ENCODE assay signal across 8 cellular contexts in the genomic region with DNA sequence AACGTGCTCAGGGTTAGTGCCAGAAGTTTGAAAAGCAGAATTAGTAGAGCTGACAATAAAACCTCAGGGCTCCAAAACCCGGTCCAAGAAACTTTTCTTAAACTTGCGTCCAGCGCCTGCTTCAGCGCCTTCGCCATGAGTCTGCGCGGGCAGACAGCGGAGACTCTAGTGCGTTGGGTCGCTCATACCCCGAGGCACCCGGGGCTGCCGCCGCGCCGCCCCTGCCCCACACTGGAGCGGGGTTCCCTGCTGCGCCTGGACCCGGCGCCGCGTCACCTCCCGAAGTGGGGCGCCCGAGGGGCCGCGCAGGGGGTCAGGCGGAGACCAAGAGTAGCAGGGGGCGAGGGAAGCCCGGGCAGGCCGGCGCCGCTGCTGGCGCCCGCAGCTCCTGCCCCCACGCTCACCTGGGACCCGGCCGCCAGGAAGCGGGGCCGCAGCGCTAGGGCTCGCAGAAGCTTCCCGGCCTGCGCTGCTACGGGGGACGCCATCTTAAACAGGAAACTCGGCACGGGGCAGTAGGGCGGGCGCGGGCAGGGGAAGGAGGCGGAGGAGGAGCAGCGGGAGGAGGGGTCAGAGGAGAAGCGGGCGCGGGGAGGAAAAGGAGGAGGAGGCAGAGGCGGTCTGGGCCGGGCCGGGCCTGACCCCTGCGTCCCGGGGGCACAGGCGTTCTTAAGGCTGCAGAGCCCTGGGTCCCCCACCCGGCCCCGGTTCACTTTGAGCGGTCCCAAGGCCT. TPM values are rescaled to one million over a fixed set of nuclear protein-coding genes. Genes with fewer than 3 reads are reported as not detected.
DNase-seq lines count a peak whose midpoint lies in the region; ATAC-seq and TF ChIP-seq lines count a peak whose summit lies in the region.

A gene with protein sequence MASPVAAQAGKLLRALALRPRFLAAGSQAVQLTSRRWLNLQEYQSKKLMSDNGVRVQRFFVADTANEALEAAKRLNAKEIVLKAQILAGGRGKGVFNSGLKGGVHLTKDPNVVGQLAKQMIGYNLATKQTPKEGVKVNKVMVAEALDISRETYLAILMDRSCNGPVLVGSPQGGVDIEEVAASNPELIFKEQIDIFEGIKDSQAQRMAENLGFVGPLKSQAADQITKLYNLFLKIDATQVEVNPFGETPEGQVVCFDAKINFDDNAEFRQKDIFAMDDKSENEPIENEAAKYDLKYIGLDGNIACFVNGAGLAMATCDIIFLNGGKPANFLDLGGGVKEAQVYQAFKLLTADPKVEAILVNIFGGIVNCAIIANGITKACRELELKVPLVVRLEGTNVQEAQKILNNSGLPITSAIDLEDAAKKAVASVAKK (minus strand): TSS at position 514 of the 733 bp plus-strand sequence. CDS start 26 bp downstream, at position 488.

- no peaks in the 10 kb centered on the region for H4K20me1 ChIP-seq in neural cell (ENCODE audit: insufficient read depth)

- DNase-seq in DMS153 (lab: John Stamatoyannopoulos, UW), result peak; percentile 17
- peak; percentile 88 for DNase-seq in RPMI8226
- DNase-seq in activated effector memory CD4-positive, alpha-beta T cell treated with Interleukin-2 at 50 U/mL for 16 hours, result peak; percentile 75
- peak; percentile 79 for DNase-seq in fibroblast of the aortic adventitia (ENCODE audit: low read depth)
- DNase-seq in stomach, result peak; percentile 93

- no peaks in the 10 kb centered on the region; the same call in 1 of the 2 replicates for H3K9me3 ChIP-seq in HUES6 (ENCODE audit: control insufficient read depth, insufficient read depth, low read depth, low read length)
- no peaks in the 10 kb centered on the region for H3K9me3 ChIP-seq in neural cell (ENCODE audit: low read length)
- H3K9me3 ChIP-seq in stomach, result no peaks in the 10 kb centered on the region

- peak within 1 kb of the TSS; percentile 56 for H3K4me2 ChIP-seq in neural cell (ENCODE audit: low read length)

- H3K36me3 ChIP-seq in HUES6 (ENCODE audit: control insufficient read depth, insufficient read depth, low read length) (no peaks in the 10 kb centered on the region), neural cell (ENCODE audit: insufficient read depth, low read length) (no peaks in the 10 kb centered on the region), stomach (no peaks in the 10 kb centered on the region)

- TF ChIP-seq CTCF in fibroblast of the aortic adventitia (IDR thresholded peaks at IDR 0.05; ENCODE audit: insufficient read depth, low read length) (no peak), neural cell (IDR thresholded peaks at IDR 0.05; ENCODE audit: poor library complexity, severe bottlenecking) (no peak), stomach (IDR thresholded peaks at IDR 0.05) (no peak)

- H3F3A ChIP-seq in neural cell (ENCODE audit: insufficient read depth, low read length, poor library complexity, severe bottlenecking), result no peaks in the 10 kb centered on the region

- H3K27me3 ChIP-seq in HUES6 (ENCODE audit: control insufficient read depth, insufficient read depth, low read length) (no peaks in the 10 kb centered on the region), neural cell (ENCODE audit: insufficient read depth, low read depth, low read length) (no peaks in the 10 kb centered on the region), stomach (no peaks in the 10 kb centered on the region)

- peak; percentile 64 for ATAC-seq in GM21390 (IDR thresholded peaks at IDR 0.05; ENCODE audit: unreplicated experiment)

- peaks cover 12% of the 10 kb centered on the region for H3K4me1 ChIP-seq in HUES6 (ENCODE audit: control insufficient read depth, insufficient read depth, low read length)
- H3K4me1 ChIP-seq in stomach, result peaks cover 26 to 59% (median 48%) of the 10 kb centered on the region in 4 donors

- peak within 1 kb of the TSS; percentile 91 for H3K27ac ChIP-seq in HUES6 (ENCODE audit: low read depth, low read length)
- no peak within 1 kb of the TSS for H3K27ac ChIP-seq in neural cell (ENCODE audit: low read length)
- H3K27ac ChIP-seq in stomach, result peak within 1 kb of the TSS; percentile 89 to 99 (median 98)

- H3K4me3 ChIP-seq in HUES6 (ENCODE audit: low read depth, low read length) (peak within 1 kb of the TSS; percentile 64), fibroblast of the aortic adventitia (ENCODE audit: low read depth, low read length) (peak within 1 kb of the TSS; percentile 83), neural cell (ENCODE audit: low read length) (peak within 1 kb of the TSS; percentile 70), stomach (peak within 1 kb of the TSS; percentile 81 to 97 (median 89))

- 0 to 1% (median 1%) methylated on average over 16 to 65 of the region's 66 CpGs for WGBS in stomach, 5 donors

- peak in 2 of 4 donors; percentile 6 to 67 for TF ChIP-seq POLR2A in stomach (IDR thresholded peaks at IDR 0.05)

- H3K9ac ChIP-seq in HUES6 (ENCODE audit: low read length), result peak within 1 kb of the TSS; percentile 86
- H3K9ac ChIP-seq in neural cell (ENCODE audit: low read length), result peak within 1 kb of the TSS; percentile 61

- no peaks in the 10 kb centered on the region for H3K9me2 ChIP-seq in neural cell (ENCODE audit: insufficient read depth, low read length)

- peak; percentile 41 for TF ChIP-seq RAD21 in neural cell (conservative IDR thresholded peaks at IDR 0.05)

- no peaks in the 10 kb centered on the region for H3K79me2 ChIP-seq in neural cell (replicated peaks; ENCODE audit: insufficient read depth, low read length)

- intact Hi-C loops in stomach (cut with DNase I; ENCODE audit: low total_unique reads), result no loop called here

- TF ChIP-seq EP300 in neural cell (conservative IDR thresholded peaks at IDR 0.05; ENCODE audit: poor library complexity, severe bottlenecking) (no peak), stomach (IDR thresholded peaks at IDR 0.05) (no peak)

- peak within 1 kb of the TSS; percentile 71 for H2AFZ ChIP-seq in neural cell (ENCODE audit: low read depth, low read length)

TF ChIP-seq in neural cell, 6 proteins besides CTCF, POLR2A, EP300 and RAD21:
- TF ChIP-seq SMC3 (conservative IDR thresholded peaks at IDR 0.05; ENCODE audit: poor library complexity), result peak; percentile 47
- peak; percentile 17 for TF ChIP-seq MXI1 (conservative IDR thresholded peaks at IDR 0.05; ENCODE audit: poor library complexity, severe bottlenecking)
- TF ChIP-seq TAF1 (IDR thresholded peaks at IDR 0.05; ENCODE audit: low read depth), result no peak
- no peak for TF ChIP-seq POLR2AphosphoS5 (IDR thresholded peaks at IDR 0.05)
- TF ChIP-seq EZH2 (IDR thresholded peaks at IDR 0.05; ENCODE audit: borderline replicate concordance, insufficient read depth, low read length, poor library complexity, severe bottlenecking), result no peak
- TF ChIP-seq, protein P1, sequence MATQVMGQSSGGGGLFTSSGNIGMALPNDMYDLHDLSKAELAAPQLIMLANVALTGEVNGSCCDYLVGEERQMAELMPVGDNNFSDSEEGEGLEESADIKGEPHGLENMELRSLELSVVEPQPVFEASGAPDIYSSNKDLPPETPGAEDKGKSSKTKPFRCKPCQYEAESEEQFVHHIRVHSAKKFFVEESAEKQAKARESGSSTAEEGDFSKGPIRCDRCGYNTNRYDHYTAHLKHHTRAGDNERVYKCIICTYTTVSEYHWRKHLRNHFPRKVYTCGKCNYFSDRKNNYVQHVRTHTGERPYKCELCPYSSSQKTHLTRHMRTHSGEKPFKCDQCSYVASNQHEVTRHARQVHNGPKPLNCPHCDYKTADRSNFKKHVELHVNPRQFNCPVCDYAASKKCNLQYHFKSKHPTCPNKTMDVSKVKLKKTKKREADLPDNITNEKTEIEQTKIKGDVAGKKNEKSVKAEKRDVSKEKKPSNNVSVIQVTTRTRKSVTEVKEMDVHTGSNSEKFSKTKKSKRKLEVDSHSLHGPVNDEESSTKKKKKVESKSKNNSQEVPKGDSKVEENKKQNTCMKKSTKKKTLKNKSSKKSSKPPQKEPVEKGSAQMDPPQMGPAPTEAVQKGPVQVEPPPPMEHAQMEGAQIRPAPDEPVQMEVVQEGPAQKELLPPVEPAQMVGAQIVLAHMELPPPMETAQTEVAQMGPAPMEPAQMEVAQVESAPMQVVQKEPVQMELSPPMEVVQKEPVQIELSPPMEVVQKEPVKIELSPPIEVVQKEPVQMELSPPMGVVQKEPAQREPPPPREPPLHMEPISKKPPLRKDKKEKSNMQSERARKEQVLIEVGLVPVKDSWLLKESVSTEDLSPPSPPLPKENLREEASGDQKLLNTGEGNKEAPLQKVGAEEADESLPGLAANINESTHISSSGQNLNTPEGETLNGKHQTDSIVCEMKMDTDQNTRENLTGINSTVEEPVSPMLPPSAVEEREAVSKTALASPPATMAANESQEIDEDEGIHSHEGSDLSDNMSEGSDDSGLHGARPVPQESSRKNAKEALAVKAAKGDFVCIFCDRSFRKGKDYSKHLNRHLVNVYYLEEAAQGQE (IDR thresholded peaks at IDR 0.05; ENCODE audit: borderline replicate concordance), result no peak

RNA-seq across cellular contexts. Expression of the gene that starts here (rescaled TPM):
- 37.2 and 73.9 TPM in 2 replicates for total RNA-seq in fibroblast of the aortic adventitia (ENCODE audit: low replicate concordance)
- polyA plus RNA-seq in neural cell, result 0.15 and 0.18 TPM in 2 replicates
- polyA minus RNA-seq in neural cell, result 1.4 and 1.9 TPM in 2 replicates
- total RNA-seq in stomach, result 100 to 1,000 TPM in 2 of 5 donors, 10 to 100 TPM in 3; 30.9 to 174 (median 74.5) TPM
- polyA plus RNA-seq in stomach, result 100 to 1,000 TPM in 1 of 3 donors, 10 to 100 TPM in 2; 53.7 to 115 (median 75.3) TPM

Comparison
In these comparisons a context has a peak if more than half of its experiments do, and no peak if none do; other contexts are left out.
1. RNA of the gene that starts here (polyA plus RNA-seq): 53.7 to 115 TPM in stomach; 0.15 to 0.18 TPM in neural cell; every median in the first group is over 10 times any median in the second.
2. DNase-seq: peak in every context shown above with its lines; median percentile 93 in stomach; 88 in RPMI8226; 79 in fibroblast of the aortic adventitia; 75 in activated effector memory CD4-positive, alpha-beta T cell treated with Interleukin-2 at 50 U/mL for 16 hours; 17 in DMS153.
3. Peak in every context shown above with its lines, with median percentiles within 50 percentile points of each other: H3K4me3 ChIP-seq.